Comparison of ENCODE assay signal across 1 cellular context in genomic region chr11:76781046-76781801, GRCh38.
A peak's percentile ranks its signal among the peaks of the same experiment; 100 is the strongest.
TF ChIP-seq lines count a peak whose summit lies in the region.

No MANE protein-coding gene starts in this region.

TF ChIP-seq in HepG2, 621 proteins besides CTCF, POLR2A, EP300 and RAD21 (continued from another document and continues in another):
- TF ChIP-seq ZNF770 (CRISPR knock-in tag; IDR thresholded peaks at IDR 0.05) (peak; percentile 50; the same call in 1 of the 2 replicates), KLF11 (CRISPR knock-in tag; IDR thresholded peaks at IDR 0.05) (peak; percentile 41; the same call in 1 of the 2 replicates), ZNF607 (CRISPR knock-in tag; IDR thresholded peaks at IDR 0.05; ENCODE audit: borderline replicate concordance) (peak; percentile 21; the same call in 1 of the 2 replicates), ZNF343 (CRISPR knock-in tag; IDR thresholded peaks at IDR 0.05) (peak; percentile 83; the same call in 1 of the 2 replicates), ZNF580 (CRISPR knock-in tag; IDR thresholded peaks at IDR 0.05; ENCODE audit: borderline replicate concordance, low read depth) (no peak), PHF21A (CRISPR knock-in tag; IDR thresholded peaks at IDR 0.05) (peak; percentile 71), ZBTB4 (CRISPR knock-in tag; IDR thresholded peaks at IDR 0.05; ENCODE audit: borderline replicate concordance) (no peak), RXRB (CRISPR knock-in tag; IDR thresholded peaks at IDR 0.05; ENCODE audit: borderline replicate concordance) (peak; percentile 77), ASH2L (IDR thresholded peaks at IDR 0.05; ENCODE audit: insufficient read length, low read depth, low read length) (peak; percentile 62), RXRA (CRISPR knock-in tag; IDR thresholded peaks at IDR 0.05) (peak; percentile 84; the same call in 1 of the 2 replicates), TARDBP (CRISPR knock-in tag; IDR thresholded peaks at IDR 0.05) (0 out of 2 replicates have a peak, but pooled peaks have one; percentile 25), SNAPC5 (CRISPR knock-in tag; IDR thresholded peaks at IDR 0.05; ENCODE audit: borderline replicate concordance) (no peak), ZNF496 (CRISPR knock-in tag; IDR thresholded peaks at IDR 0.05; ENCODE audit: insufficient replicate concordance) (no peak), ZSCAN9 (CRISPR knock-in tag; IDR thresholded peaks at IDR 0.05; ENCODE audit: borderline replicate concordance) (no peak), POGK (CRISPR knock-in tag; conservative IDR thresholded peaks at IDR 0.05) (no peak), ADNP (CRISPR knock-in tag; IDR thresholded peaks at IDR 0.05) (0 out of 2 replicates have a peak, but pooled peaks have one; percentile 49), MZF1 (CRISPR knock-in tag; IDR thresholded peaks at IDR 0.05; ENCODE audit: borderline replicate concordance) (no peak), MED8 (CRISPR knock-in tag; IDR thresholded peaks at IDR 0.05; ENCODE audit: insufficient replicate concordance) (peak; percentile 40), ZNF660 (CRISPR knock-in tag; IDR thresholded peaks at IDR 0.05; ENCODE audit: borderline replicate concordance, low read depth) (no peak), CREM (IDR thresholded peaks at IDR 0.05) (peak; percentile 42; the same call in 1 of the 2 replicates), CREM (CRISPR knock-in tag; IDR thresholded peaks at IDR 0.05) (no peak), ZNF614 (CRISPR knock-in tag; IDR thresholded peaks at IDR 0.05; ENCODE audit: borderline replicate concordance) (peak; percentile 45; the same call in 1 of the 2 replicates), MAX (IDR thresholded peaks at IDR 0.05) (peak; percentile 73), GFI1 (CRISPR knock-in tag; IDR thresholded peaks at IDR 0.05; ENCODE audit: borderline replicate concordance) (peak; percentile 61; the same call in 1 of the 2 replicates), HMGXB4 (CRISPR knock-in tag; IDR thresholded peaks at IDR 0.05; ENCODE audit: borderline replicate concordance in 1 of 2, low read depth in 1 of 2) (peak in 1 of 2 experiments; percentile 25; a peak in 1 of 4 replicates), ZNF362 (CRISPR knock-in tag; IDR thresholded peaks at IDR 0.05; ENCODE audit: borderline replicate concordance) (no peak), PITX1 (CRISPR knock-in tag; IDR thresholded peaks at IDR 0.05) (peak; percentile 26; the same call in 1 of the 2 replicates), ZNF792 (CRISPR knock-in tag; IDR thresholded peaks at IDR 0.05) (0 out of 2 replicates have a peak, but pooled peaks have one; percentile 32), KLF12 (CRISPR knock-in tag; IDR thresholded peaks at IDR 0.05; ENCODE audit: borderline replicate concordance) (0 out of 2 replicates have a peak, but pooled peaks have one; percentile 42), ARID4A (CRISPR knock-in tag; IDR thresholded peaks at IDR 0.05; ENCODE audit: borderline replicate concordance) (no peak; the same call in 1 of the 2 replicates), THRA (CRISPR knock-in tag; IDR thresholded peaks at IDR 0.05; ENCODE audit: borderline replicate concordance) (peak; percentile 86; the same call in 1 of the 2 replicates), CEBPG (CRISPR knock-in tag; IDR thresholded peaks at IDR 0.05) (peak; percentile 47; the same call in 1 of the 2 replicates), GATAD2A (CRISPR knock-in tag; IDR thresholded peaks at IDR 0.05) (peak; percentile 21; the same call in 1 of the 2 replicates), PAWR (CRISPR knock-in tag; IDR thresholded peaks at IDR 0.05; ENCODE audit: borderline replicate concordance) (no peak), ZNF281 (CRISPR knock-in tag; IDR thresholded peaks at IDR 0.05; ENCODE audit: borderline replicate concordance) (0 out of 2 replicates have a peak, but pooled peaks have one; percentile 0)
